In genomic region chr12:120209851-120210250, GRCh38 we compare ENCODE assay signal across 19 cellular contexts.
"Had no signal": no experiment of that assay in that cellular context is flagged by ENCODE, and none has a peak within 500 bp of the region (broad histone marks: within the 10 kb centered on the region; RNA-seq: fewer than 3 reads in every experiment).

No MANE protein-coding gene starts in this region.

- H3K27me3 Mint-ChIP-seq: activated CD8-positive, alpha-beta memory T cell treated with anti-CD3 and anti-CD28 coated beads, Interleukin-2, amount 10 ng/mL, durations not matched to agents 7 days and 5 days; activated T-cell treated with anti-CD3 and anti-CD28 coated beads, Interleukin-2, amount 50 U/mL, for 24 hours had no signal

- H3K36me3 ChIP-seq: uterus had no signal

- DNase-seq: activated CD4-positive, alpha-beta T cell treated with anti-CD3 and anti-CD28 coated beads, Interleukin-2, amount 50 U/mL, for 48 hours; activated CD8-positive, alpha-beta memory T cell treated with anti-CD3 and anti-CD28 coated beads, Interleukin-2, amount 10 ng/mL, durations not matched to agents 7 days and 5 days; activated effector memory CD4-positive, alpha-beta T cell treated with Interleukin-2 at 50 U/mL for 16 hours; activated naive CD4-positive, alpha-beta T cell treated with anti-CD3 and anti-CD28 coated beads, Interleukin-2, amount 50 U/mL, for 16 hours; activated T-cell treated with anti-CD3 and anti-CD28 coated beads, Interleukin-2, amount 50 U/mL, for 24 hours; dorsolateral prefrontal cortex; gastrocnemius medialis; heart left ventricle; left colon; lower lobe of right lung; midbrain; retina; tibial artery; uterus; WERI-Rb-1 had no signal

- H3K27ac Mint-ChIP-seq: activated CD8-positive, alpha-beta memory T cell treated with anti-CD3 and anti-CD28 coated beads, Interleukin-2, amount 10 ng/mL, durations not matched to agents 7 days and 5 days; T-helper 1 cell treated with Interleukin-12 subunit alpha and Interleukin-12 subunit beta and Interleukin-4 antibody, amounts not matched to agents 30 μg/mL and 1 μg/mL, for 36 hours had no signal

- H3K4me1 ChIP-seq: gastrocnemius medialis, heart left ventricle, lower lobe of right lung, tibial artery, uterus had no signal

- H3K27ac ChIP-seq: cardiac muscle cell, dorsolateral prefrontal cortex, gastrocnemius medialis, heart left ventricle, lower lobe of right lung, tibial artery, uterus, WERI-Rb-1 had no signal

- H3K9me3 ChIP-seq: gastrocnemius medialis, heart left ventricle, lower lobe of right lung, tibial artery, uterus had no signal

- H3K4me3 ChIP-seq: cardiac muscle cell, dorsolateral prefrontal cortex, gastrocnemius medialis, heart left ventricle, lower lobe of right lung, tibial artery, uterus had no signal

- H3K9me3 Mint-ChIP-seq: activated T-cell treated with anti-CD3 and anti-CD28 coated beads, Interleukin-2, amount 50 U/mL, for 24 hours; stimulated activated effector memory CD8-positive, alpha-beta T cell treated with anti-CD3 and anti-CD28 coated beads, Interleukin-12 subunit alpha, Interleukin-12 subunit beta, amount 100 ng/mL, for 72 hours; T-helper 1 cell treated with Interleukin-12 subunit alpha and Interleukin-12 subunit beta and Interleukin-4 antibody, amounts not matched to agents 30 μg/mL and 1 μg/mL, for 36 hours had no signal

- H3K27me3 ChIP-seq: cardiac muscle cell, dorsolateral prefrontal cortex, gastrocnemius medialis, heart left ventricle, tibial artery, uterus had no signal

- H3K4me3 Mint-ChIP-seq: activated CD8-positive, alpha-beta memory T cell treated with anti-CD3 and anti-CD28 coated beads, Interleukin-2, amount 10 ng/mL, durations not matched to agents 7 days and 5 days; activated T-cell treated with anti-CD3 and anti-CD28 coated beads, Interleukin-2, amount 50 U/mL, for 24 hours; stimulated activated effector memory CD8-positive, alpha-beta T cell treated with anti-CD3 and anti-CD28 coated beads, Interleukin-12 subunit alpha, Interleukin-12 subunit beta, amount 100 ng/mL, for 72 hours; T-helper 1 cell treated with Interleukin-12 subunit alpha and Interleukin-12 subunit beta and Interleukin-4 antibody, amounts not matched to agents 30 μg/mL and 1 μg/mL, for 36 hours had no signal

- FAIRE-seq: astrocyte had no signal

- ATAC-seq: activated CD8-positive, alpha-beta memory T cell treated with anti-CD3 and anti-CD28 coated beads, Interleukin-2, amount 10 ng/mL, durations not matched to agents 7 days and 5 days; gastrocnemius medialis; left colon; lower lobe of right lung; stimulated activated effector memory CD8-positive, alpha-beta T cell treated with anti-CD3 and anti-CD28 coated beads, Interleukin-12 subunit alpha, Interleukin-12 subunit beta, amount 100 ng/mL, for 72 hours had no signal

- H3K4me1 Mint-ChIP-seq: activated CD8-positive, alpha-beta memory T cell treated with anti-CD3 and anti-CD28 coated beads, Interleukin-2, amount 10 ng/mL, durations not matched to agents 7 days and 5 days had no signal
